8 cellular contexts compared by ENCODE assay signal in genomic region chr20:8865636-8866035, GRCh38.
"Had no signal": no experiment of that assay in that cellular context is flagged by ENCODE, and none has a peak within 500 bp of the region (broad histone marks: within the 10 kb centered on the region; RNA-seq: fewer than 3 reads in every experiment).

No MANE protein-coding gene starts in this region.

- H3K4me3 ChIP-seq: GM23248, GM23338, HAP-1 had no signal

- H2AFZ ChIP-seq: GM23248, GM23338 had no signal

- H3K36me3 ChIP-seq: HAP-1 had no signal

- ATAC-seq: GM23338, HCT116 had no signal

- H3K9ac ChIP-seq: GM23248 had no signal

- H3K9me3 ChIP-seq: HAP-1 had no signal

- DNase-seq: GM23248, GOT3, H9, HCEC 1CT, HFFc6 had no signal

- H3K4me2 ChIP-seq: GM23338 had no signal

- H3K27ac ChIP-seq: GM23248 had no signal
